In genomic region chr7:77651544-77652162, GRCh38 we compare ENCODE assay signal across 8 cellular contexts. TPM values are rescaled to one million over a fixed set of nuclear protein-coding genes. Genes with fewer than 3 reads are reported as not detected.
DNase-seq lines count a peak whose midpoint lies in the region; ATAC-seq, FAIRE-seq and TF ChIP-seq lines count a peak whose summit lies in the region.

No MANE protein-coding gene starts in this region.

- H3K4me1 ChIP-seq in iPS DF 6.9 (ENCODE audit: control insufficient read depth, insufficient read depth, low read length) (no peaks in the 10 kb centered on the region), stomach (peaks cover 5 to 53% (median 27%) of the 10 kb centered on the region in 4 donors)

- intact Hi-C loops in stomach (cut with DNase I; ENCODE audit: low total_unique reads), result loop anchor here (10.0 kb wide), 1 partner anchor 103 kb away; no protein-coding TSS in a partner anchor

- H3K27me3 ChIP-seq in iPS DF 6.9 (ENCODE audit: control insufficient read depth, insufficient read depth, low read length), result no peaks in the 10 kb centered on the region
- no peaks in the 10 kb centered on the region for H3K27me3 ChIP-seq in stomach

- no peak for TF ChIP-seq EP300 in stomach (IDR thresholded peaks at IDR 0.05)

- no peak for ATAC-seq in HG03442 (IDR thresholded peaks at IDR 0.05; ENCODE audit: unreplicated experiment)

- no CpG with 5 or more reads among the region's 3 CpGs for WGBS in iPS DF 6.9 (ENCODE audit: insufficient coverage, insufficient read length)
- 10 to 22% (median 20%) methylated on average over 3 of the region's 3 CpGs for WGBS in stomach, 5 donors

- peak; percentile 87 for FAIRE-seq in G401.6 (lab: Jason Lieb, UNC)

- TF ChIP-seq CTCF in AG09309 (IDR thresholded peaks at IDR 0.05; ENCODE audit: control insufficient read depth, insufficient read depth, low read depth, low read length, missing control alignments) (peak; percentile 66), stomach (IDR thresholded peaks at IDR 0.05) (peak in 5 of 7 experiments; percentile 27 to 67 (median 60))

- peaks cover 6% of the 10 kb centered on the region; the same call in 1 of the 2 replicates for H3K36me3 ChIP-seq in iPS DF 6.9 (ENCODE audit: control insufficient read depth, insufficient read depth, low read length)
- peaks cover 0 to 40% (median 24%) of the 10 kb centered on the region in 4 donors for H3K36me3 ChIP-seq in stomach

- H3K27ac ChIP-seq in iPS DF 6.9 (ENCODE audit: low read length), result no peak overlapping the region
- H3K27ac ChIP-seq in stomach, result no peak overlapping the region

- H3K9me3 ChIP-seq in iPS DF 6.9 (ENCODE audit: control insufficient read depth, insufficient read depth, low read length), result no peaks in the 10 kb centered on the region
- no peaks in the 10 kb centered on the region for H3K9me3 ChIP-seq in stomach

- no peak for DNase-seq in AG09309 (ENCODE audit: low read depth)
- peak; percentile 23 to 40 for DNase-seq in NCI-H2081 (lab: John Stamatoyannopoulos, UW)
- peak; percentile 9 for DNase-seq in activated gamma-delta T cell treated with anti-CD3 and anti-CD28 coated beads, Interleukin-2, amount 50 U/mL, for 16 hours (ENCODE audit: low read depth)
- DNase-seq in iPS DF 6.9 (ENCODE audit: low read depth, low spot score), result peak; percentile 16
- no peak for DNase-seq in stomach
- DNase-seq in effector CD8-positive, alpha-beta T cell (lab: John Stamatoyannopoulos, UW), result no peak

- H3K4me3 ChIP-seq in AG09309 (ENCODE audit: control insufficient read depth, low read depth, low read length) (no peak overlapping the region), iPS DF 6.9 (ENCODE audit: low read length) (no peak overlapping the region), stomach (no peak overlapping the region)

- no peak for TF ChIP-seq POLR2A in stomach (IDR thresholded peaks at IDR 0.05)

RNA-seq across cellular contexts. Expression of gene RSBN1L, which starts 44.6 kb away (rescaled TPM):
- total RNA-seq in stomach, result 10 to 100 TPM; 11.0 to 68.3 (median 11.6) TPM
- polyA plus RNA-seq in stomach, result 10 to 100 TPM in 1 of 3 donors, 1 to 10 TPM in 2; 4.2 to 15.4 (median 6.3) TPM

Comparison
In these comparisons a context has a peak if more than half of its experiments do, and no peak if none do; other contexts are left out.
1. DNase-seq: peak in NCI-H2081 (2 of 2), activated gamma-delta T cell treated with anti-CD3 and anti-CD28 coated beads, Interleukin-2, amount 50 U/mL, for 16 hours (single experiment) and iPS DF 6.9 (single experiment); none in AG09309 (single experiment), stomach (single experiment) and effector CD8-positive, alpha-beta T cell (single experiment).